17 cellular contexts compared by ENCODE assay signal in genomic region chr4:10384974-10385373, GRCh38.
DNase-seq lines count a peak whose midpoint lies in the region; ATAC-seq and TF ChIP-seq lines count a peak whose summit lies in the region.
"Had no signal": no experiment of that assay in that cellular context is flagged by ENCODE, and none has a peak within 500 bp of the region (broad histone marks: within the 10 kb centered on the region; RNA-seq: fewer than 3 reads in every experiment).

No MANE protein-coding gene starts in this region.

- BruUV-seq in mammary epithelial cell (replicated peaks; lab: Mats Ljungman, UMichigan) (no TSS peak), A673 (replicated peaks; lab: Mats Ljungman, UMichigan) (no TSS peak)

- peak; percentile 91 for ATAC-seq in foreskin keratinocyte
- ATAC-seq: HCT116 had no signal

- CTCF ChIA-PET in RWPE1 (lab: Yijun Ruan, JAX) (no interaction called here), mammary epithelial cell (lab: Charles Lee; ENCODE audit: low non-redundant PET) (no interaction called here), A673 (lab: Charles Lee) (no interaction called here)

- H3K4me1 Mint-ChIP-seq in osteocyte (ENCODE audit: unreplicated experiment) = no peaks in the 10 kb centered on the region
- H3K4me1 Mint-ChIP-seq: CD14-positive monocyte; CD4-positive, alpha-beta memory T cell had no signal

- intact Hi-C loops in mammary epithelial cell (cut with micrococcal nuclease) = no loop called here
- intact Hi-C loops in A673 (cut with micrococcal nuclease; ENCODE audit: unreplicated experiment) = no loop called here

- POLR2A ChIA-PET in RWPE1 (lab: Yijun Ruan, JAX; ENCODE audit: low non-redundant PET) (no interaction called here), A673 (lab: Charles Lee; ENCODE audit: low non-redundant PET) (no interaction called here)

- H3K27me3 ChIP-seq in mammary epithelial cell (ENCODE audit: insufficient read depth, low read length) (no peaks in the 10 kb centered on the region), foreskin keratinocyte (no peaks in the 10 kb centered on the region), A673 (replicated peaks; ENCODE audit: insufficient read depth, low read depth, low read length, poor library complexity) (no peaks in the 10 kb centered on the region)
- H3K27me3 ChIP-seq: BLaER1 had no signal

- no peaks in the 10 kb centered on the region for H3K36me3 Mint-ChIP-seq in osteocyte (ENCODE audit: unreplicated experiment)
- H3K36me3 Mint-ChIP-seq: CD14-positive monocyte; CD4-positive, alpha-beta memory T cell had no signal

- no peaks in the 10 kb centered on the region for H3K9me3 Mint-ChIP-seq in osteocyte (ENCODE audit: unreplicated experiment)

- H3K27ac Mint-ChIP-seq in osteocyte (ENCODE audit: unreplicated experiment) = no peak overlapping the region
- H3K27ac Mint-ChIP-seq: CD14-positive monocyte; CD4-positive, alpha-beta memory T cell had no signal

- in situ Hi-C loops in mammary epithelial cell (cut with MboI; ENCODE audit: low sequenced_read_pairs in 2 of 2) (no loop called here), GM13976 (cut with MboI; ENCODE audit: low sequenced_read_pairs, unreplicated experiment) (no loop called here)

- H3K9me3 ChIP-seq in mammary epithelial cell (replicated peaks; ENCODE audit: insufficient read depth, low read length) (no peaks in the 10 kb centered on the region), A673 (ENCODE audit: low read depth, low read length, poor library complexity, severe bottlenecking) (no peaks in the 10 kb centered on the region)
- H3K9me3 ChIP-seq: BLaER1 had no signal

- dilution Hi-C loops in mammary epithelial cell (cut with HindIII; ENCODE audit: low sequenced_read_pairs) = no loop called here

- H3K4me1 ChIP-seq in mammary epithelial cell (ENCODE audit: insufficient read depth, low read length) (peaks cover 31% of the 10 kb centered on the region), foreskin keratinocyte (peaks cover 21% of the 10 kb centered on the region), A673 (ENCODE audit: insufficient read depth, low read length, poor library complexity, severe bottlenecking) (no peaks in the 10 kb centered on the region)
- H3K4me1 ChIP-seq: BLaER1 had no signal

- no peaks in the 10 kb centered on the region for H4K20me1 ChIP-seq in mammary epithelial cell (ENCODE audit: insufficient read depth, low read length)
- H4K20me1 ChIP-seq: BLaER1 had no signal

- H3K27me3 Mint-ChIP-seq in osteocyte (ENCODE audit: unreplicated experiment) = peaks cover under 1% of the 10 kb centered on the region

- H3K79me2 ChIP-seq in mammary epithelial cell (ENCODE audit: insufficient read depth, low read length) = no peaks in the 10 kb centered on the region

- no peaks in the 10 kb centered on the region for H3K36me3 ChIP-seq in mammary epithelial cell (ENCODE audit: insufficient read depth, low read length)
- no peaks in the 10 kb centered on the region for H3K36me3 ChIP-seq in A673 (ENCODE audit: insufficient read depth, low read length, poor library complexity, severe bottlenecking)
- H3K36me3 ChIP-seq: BLaER1 had no signal

- no peak overlapping the region for H3K9ac ChIP-seq in mammary epithelial cell (ENCODE audit: insufficient read depth, low read length)
- H3K9ac ChIP-seq: BLaER1 had no signal

- no peak overlapping the region for H3K27ac ChIP-seq in RWPE1
- H3K27ac ChIP-seq in mammary epithelial cell (ENCODE audit: insufficient read depth, low read depth, low read length) = no peak overlapping the region
- no peak overlapping the region for H3K27ac ChIP-seq in foreskin keratinocyte
- no peak overlapping the region for H3K27ac ChIP-seq in A673 (ENCODE audit: low read depth, low read length, poor library complexity, severe bottlenecking)
- H3K27ac ChIP-seq: BLaER1 had no signal

- no peak for TF ChIP-seq CTCF in RWPE1 (conservative IDR thresholded peaks at IDR 0.05; ENCODE audit: low read depth)
- TF ChIP-seq CTCF in mammary epithelial cell (conservative IDR thresholded peaks at IDR 0.05 in 1 of 2, IDR thresholded peaks at IDR 0.05 in 1 of 2; ENCODE audit: extremely low read depth in 1 of 2, insufficient read depth in 1 of 2, low read depth in 1 of 2, low read length in 2 of 2) = no peak
- TF ChIP-seq CTCF in foreskin keratinocyte (conservative IDR thresholded peaks at IDR 0.05) = peak; percentile 13
- no peak for TF ChIP-seq CTCF in osteocyte (IDR thresholded peaks at IDR 0.05)
- TF ChIP-seq CTCF in A673 (conservative IDR thresholded peaks at IDR 0.05; ENCODE audit: low read depth, low read length) = no peak
- TF ChIP-seq CTCF in GM13976 (IDR thresholded peaks at IDR 0.05; ENCODE audit: borderline replicate concordance, control extremely low read depth, extremely low read depth, insufficient read depth, missing control alignments) = no peak

- H3K4me3 ChIP-seq in mammary epithelial cell (replicated peaks in 1 of 3; ENCODE audit: insufficient read depth in 1 of 3, low read depth in 2 of 3, low read length in 3 of 3) (no peak overlapping the region), A673 (ENCODE audit: low read depth, low read length, poor library complexity, severe bottlenecking) (no peak overlapping the region)
- H3K4me3 ChIP-seq: BLaER1 had no signal

- H2AFZ ChIP-seq in mammary epithelial cell (ENCODE audit: low read depth, low read length) = no peak overlapping the region

- H3K4me3 Mint-ChIP-seq in osteocyte (ENCODE audit: unreplicated experiment) = no peak overlapping the region
- H3K4me3 Mint-ChIP-seq: CD14-positive monocyte; CD4-positive, alpha-beta memory T cell had no signal

- 100% methylated on average over 1 of the region's 1 CpG for WGBS in mammary epithelial cell (ENCODE audit: low coverage, missing lambda C conversion rate)

- H3K4me2 ChIP-seq in mammary epithelial cell (ENCODE audit: insufficient read depth, low read depth, low read length) = no peak overlapping the region
- H3K4me2 ChIP-seq: BLaER1 had no signal

- DNase-seq in RWPE1 (ENCODE audit: low spot score) (peak; percentile 4), mammary epithelial cell (peak; percentile 64), foreskin keratinocyte (peak in 1 of 2 donors; percentile 64), osteocyte (ENCODE audit: extremely low spot score, unreplicated experiment) (peak; percentile 36), A673 (ENCODE audit: low spot score) (no peak), GM13976 (ENCODE audit: low spot score) (no peak), MV-4-11 (lab: John Stamatoyannopoulos, UW) (no peak)
- DNase-seq in activated CD8-positive, alpha-beta memory T cell treated with anti-CD3 and anti-CD28 coated beads, Interleukin-2, amount 50 U/mL, for 48 hours = no peak
- DNase-seq: CD4-positive, alpha-beta memory T cell; DMS153; DMS79; GDM1; GOT3; H7 had no signal

Comparison
In these comparisons a context has a peak if more than half of its experiments do, and no peak if none do; other contexts are left out.
1. DNase-seq: peak in RWPE1 (single experiment), mammary epithelial cell (single experiment) and osteocyte (single experiment); none in activated CD8-positive, alpha-beta memory T cell treated with anti-CD3 and anti-CD28 coated beads, Interleukin-2, amount 50 U/mL, for 48 hours (single experiment), A673 (single experiment), GM13976 (single experiment) and MV-4-11 (single experiment).